ENCODE assay signal across 8 cellular contexts in the genomic region with DNA sequence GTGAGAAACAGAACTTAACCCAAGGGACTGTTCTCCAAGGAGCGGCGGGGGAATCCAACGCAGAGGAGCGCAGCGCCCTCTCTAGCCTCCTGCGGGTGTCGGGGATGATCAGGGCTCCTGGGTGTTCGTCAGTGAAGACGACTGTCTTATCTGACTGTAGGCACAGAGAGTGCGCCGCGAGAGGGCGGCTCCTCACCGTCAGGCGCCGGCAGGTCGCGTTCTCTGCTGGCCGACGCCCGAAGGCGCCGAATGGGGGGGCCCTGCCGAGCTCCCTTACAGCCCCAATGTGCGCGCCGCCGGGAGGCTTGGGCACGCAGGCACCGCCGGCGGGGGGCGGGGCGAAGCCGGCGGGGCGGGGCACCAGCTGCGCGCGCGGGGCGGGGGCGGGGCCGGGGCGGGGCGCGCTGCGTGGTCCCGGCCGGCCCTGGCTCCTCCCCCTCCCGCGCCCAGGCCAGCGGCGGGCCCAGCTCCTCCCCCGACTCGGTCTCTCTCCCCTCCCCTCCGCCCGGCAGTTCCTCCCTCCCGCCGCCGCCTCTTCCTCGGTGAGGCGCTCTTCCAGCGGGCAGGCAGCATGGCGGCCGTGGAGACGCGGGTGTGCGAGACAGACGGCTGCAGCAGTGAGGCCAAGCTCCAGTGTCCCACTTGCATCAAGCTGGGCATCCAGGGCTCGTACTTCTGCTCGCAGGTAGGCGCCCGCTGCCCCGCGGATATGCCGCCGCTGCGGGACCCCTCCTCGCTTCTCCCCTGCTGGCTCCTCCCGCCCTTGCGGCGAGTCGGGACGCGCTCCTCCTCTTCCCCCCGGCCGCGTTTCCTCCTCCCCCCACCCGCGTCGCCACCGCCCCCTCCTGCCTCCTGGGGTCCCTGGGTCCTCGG. TPM values are rescaled to one million over a fixed set of nuclear protein-coding genes. Genes with fewer than 3 reads are reported as not detected.
A peak's percentile ranks its signal among the peaks of the same experiment; 100 is the strongest.
DNase-seq lines count a peak whose midpoint lies in the region; ATAC-seq and TF ChIP-seq lines count a peak whose summit lies in the region.

Gene METAP1 (plus strand): TSS at position 539 of the 873 bp plus-strand sequence. CDS start 33 bp downstream, at position 572.

- peak within 1 kb of the TSS; percentile 90 for H3K4me3 ChIP-seq in OCI-LY3 (ENCODE audit: low read length)
- H3K4me3 ChIP-seq in mononuclear cell (ENCODE audit: low read length): peak within 1 kb of the TSS; percentile 70

- H3K9me3 ChIP-seq in OCI-LY3 (ENCODE audit: insufficient read depth, low read length): no peaks in the 10 kb centered on the region
- no peaks in the 10 kb centered on the region for H3K9me3 ChIP-seq in mononuclear cell (ENCODE audit: low read depth, low read length)

- peak within 1 kb of the TSS; percentile 73 for H3K27ac ChIP-seq in OCI-LY3 (ENCODE audit: low read length)

- peak; percentile 90 for DNase-seq in DMS 273 treated with DMSO at 0.1 percent for 48 hours (lab: John Stamatoyannopoulos, UW)
- peak; percentile 86 for DNase-seq in HuH-7.5 (ENCODE audit: low spot score)
- DNase-seq in activated T-cell treated with anti-CD3 and anti-CD28 coated beads for 1 hour (ENCODE audit: low read depth): peak; percentile 93
- DNase-seq in epidermal melanocyte (ENCODE audit: insufficient read length, low spot score): peak; percentile 90
- peak; percentile 85 to 92 for DNase-seq in stimulated activated CD8-positive, alpha-beta memory T cell treated with anti-CD3 and anti-CD28 coated beads, Interleukin-4, amount 100 ng/mL, for 1 hour (ENCODE audit: low read depth in 2 of 2, low spot score in 1 of 2)

- peaks cover 28% of the 10 kb centered on the region for H4K20me1 ChIP-seq in OCI-LY3 (ENCODE audit: insufficient read depth, low read length)

- peak; percentile 95 for ATAC-seq in GM21526 (IDR thresholded peaks at IDR 0.05; ENCODE audit: low FRiP score, unreplicated experiment)

- peak within 1 kb of the TSS; percentile 99 for H2AFZ ChIP-seq in OCI-LY3 (ENCODE audit: low read depth, low read length)

- peak within 1 kb of the TSS; percentile 88 for H3K9ac ChIP-seq in OCI-LY3 (ENCODE audit: low read length)

- peak within 1 kb of the TSS; percentile 87 for H3K4me2 ChIP-seq in OCI-LY3 (ENCODE audit: low read length)

- TF ChIP-seq CTCF in OCI-LY3 (IDR thresholded peaks at IDR 0.05; ENCODE audit: low read depth, low read length): peak; percentile 88

- H3K4me1 ChIP-seq in OCI-LY3 (ENCODE audit: low read length) (peaks cover 13% of the 10 kb centered on the region), mononuclear cell (ENCODE audit: insufficient read depth, low read length) (peaks cover 18% of the 10 kb centered on the region)

- H3K27me3 ChIP-seq in OCI-LY3 (ENCODE audit: low read depth, low read length): no peaks in the 10 kb centered on the region
- H3K27me3 ChIP-seq in mononuclear cell (ENCODE audit: insufficient read depth, low read length): no peaks in the 10 kb centered on the region

- H3K36me3 ChIP-seq in OCI-LY3 (replicated peaks; ENCODE audit: low read depth, low read length): no peaks in the 10 kb centered on the region

- H3K79me2 ChIP-seq in OCI-LY3 (ENCODE audit: low read length): peaks cover 49% of the 10 kb centered on the region

RNA-seq across cellular contexts. Expression of gene METAP1, which starts in this region (rescaled TPM):
- 25.2 TPM for total RNA-seq in mononuclear cell

Comparison
In these comparisons a context has a peak if more than half of its experiments do, and no peak if none do; other contexts are left out.
1. Peak in every context shown above with its lines: DNase-seq, ATAC-seq, H3K4me3 ChIP-seq and H3K27ac ChIP-seq.